ENCODE assay signal across 10 cellular contexts in genomic region chr18:58552057-58552461, GRCh38.
DNase-seq lines count a peak whose midpoint lies in the region; ATAC-seq lines count a peak whose summit lies in the region.
"Had no signal": no experiment of that assay in that cellular context is flagged by ENCODE, and none has a peak within 500 bp of the region (broad histone marks: within the 10 kb centered on the region; RNA-seq: fewer than 3 reads in every experiment).

No MANE protein-coding gene starts in this region.

- peak overlapping the region in 1 of 2 donors; percentile 93 for H3K27ac Mint-ChIP-seq in stimulated activated naive CD8-positive, alpha-beta T cell treated with anti-CD3 and anti-CD28 coated beads, Interleukin-15, amount 100 ng/mL, for 72 hours

- no peaks in the 10 kb centered on the region for H3K27me3 Mint-ChIP-seq in stimulated activated naive CD8-positive, alpha-beta T cell treated with anti-CD3 and anti-CD28 coated beads, Interleukin-15, amount 100 ng/mL, for 72 hours

- H3K4me1 Mint-ChIP-seq in stimulated activated naive CD8-positive, alpha-beta T cell treated with anti-CD3 and anti-CD28 coated beads, Interleukin-15, amount 100 ng/mL, for 72 hours: peaks cover 34% of the 10 kb centered on the region

- H3K4me3 Mint-ChIP-seq in stimulated activated naive CD8-positive, alpha-beta T cell treated with anti-CD3 and anti-CD28 coated beads, Interleukin-15, amount 100 ng/mL, for 72 hours: peak overlapping the region in 1 of 2 donors; percentile 74
- H3K4me3 Mint-ChIP-seq: brain had no signal

- DNase-seq in stimulated activated CD4-positive, alpha-beta T cell treated with anti-CD3 and anti-CD28 coated beads, Interleukin-12 subunit alpha, Interleukin-12 subunit beta, amount 100 ng/mL, for 4 hours: peak; percentile 29
- no peak for DNase-seq in stimulated activated CD4-positive, alpha-beta T cell treated with anti-CD3 and anti-CD28 coated beads, Interleukin-2, amount 100 ng/mL, for 48 hours
- DNase-seq in SHP77 treated with DMSO at 0.1 percent for 48 hours (lab: John Stamatoyannopoulos, UW) (peak; percentile 27), NCI-H82 treated with DMSO at 0.1 percent for 48 hours (lab: John Stamatoyannopoulos, UW; ENCODE audit: unreplicated experiment) (no peak), NCI-H1092 treated with DMSO at 0.1 percent for 48 hours (lab: John Stamatoyannopoulos, UW) (no peak)
- DNase-seq in stimulated activated naive CD8-positive, alpha-beta T cell treated with anti-CD3 and anti-CD28 coated beads, Interleukin-15, amount 100 ng/mL, for 72 hours: peak; percentile 23 to 75
- no peak for DNase-seq in activated T-cell treated with anti-CD3 and anti-CD28 coated beads, Interleukin-2, amount 50 U/mL, for 48 hours
- DNase-seq: NCI-H510A had no signal

- peak; percentile 84 for ATAC-seq in HG02870 (IDR thresholded peaks at IDR 0.05; ENCODE audit: unreplicated experiment)
- ATAC-seq in stimulated activated naive CD8-positive, alpha-beta T cell treated with anti-CD3 and anti-CD28 coated beads, Interleukin-15, amount 100 ng/mL, for 72 hours: peak; percentile 87

- H3K9me3 Mint-ChIP-seq in stimulated activated naive CD8-positive, alpha-beta T cell treated with anti-CD3 and anti-CD28 coated beads, Interleukin-15, amount 100 ng/mL, for 72 hours: peaks cover 29 to 32% of the 10 kb centered on the region in 2 donors

Comparison
In these comparisons a context has a peak if more than half of its experiments do, and no peak if none do; other contexts are left out.
1. DNase-seq: peak in stimulated activated CD4-positive, alpha-beta T cell treated with anti-CD3 and anti-CD28 coated beads, Interleukin-12 subunit alpha, Interleukin-12 subunit beta, amount 100 ng/mL, for 4 hours (single experiment), SHP77 treated with DMSO at 0.1 percent for 48 hours (single experiment) and stimulated activated naive CD8-positive, alpha-beta T cell treated with anti-CD3 and anti-CD28 coated beads, Interleukin-15, amount 100 ng/mL, for 72 hours (2 of 2); none in stimulated activated CD4-positive, alpha-beta T cell treated with anti-CD3 and anti-CD28 coated beads, Interleukin-2, amount 100 ng/mL, for 48 hours (0 of 2), NCI-H82 treated with DMSO at 0.1 percent for 48 hours (single experiment), NCI-H1092 treated with DMSO at 0.1 percent for 48 hours (single experiment) and activated T-cell treated with anti-CD3 and anti-CD28 coated beads, Interleukin-2, amount 50 U/mL, for 48 hours (0 of 2).